In the genomic region with DNA sequence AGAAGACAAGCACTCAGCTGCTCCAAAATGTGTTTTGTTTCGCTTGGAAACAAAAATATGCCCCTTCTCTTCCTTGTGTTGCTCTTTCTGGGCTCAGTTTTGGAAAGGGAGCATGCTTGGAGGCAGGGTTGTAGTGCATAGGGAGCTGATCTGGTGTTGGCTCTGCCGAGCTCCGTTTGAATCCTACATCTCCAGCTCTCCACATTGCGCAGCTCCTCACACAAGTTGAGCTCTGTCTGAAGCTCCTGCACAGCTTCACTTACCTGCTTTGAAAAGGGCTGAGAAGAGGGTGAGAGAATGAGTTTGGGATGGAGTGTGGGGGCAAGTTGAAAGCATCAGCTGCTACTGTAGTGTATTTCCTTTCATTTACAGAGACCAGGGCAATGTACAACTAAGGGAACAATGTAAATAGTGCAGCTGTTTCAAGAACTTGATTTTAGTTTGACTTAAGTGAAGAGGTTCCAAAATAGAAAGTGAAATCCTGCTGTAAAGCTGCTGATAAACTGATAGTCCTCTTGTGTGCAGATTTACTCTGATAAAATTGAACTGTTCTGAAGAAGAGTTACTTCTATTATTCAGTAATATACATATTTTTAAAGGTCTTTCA, we compare ENCODE assay signal across 10 cellular contexts.
DNase-seq lines count a peak whose midpoint lies in the region; ATAC-seq, FAIRE-seq and TF ChIP-seq lines count a peak whose summit lies in the region.
"Had no signal": no experiment of that assay in that cellular context is flagged by ENCODE, and none has a peak within 500 bp of the region (broad histone marks: within the 10 kb centered on the region; RNA-seq: fewer than 3 reads in every experiment).

No MANE protein-coding gene starts in this region.

- H3K9ac ChIP-seq in IMR-90 (ENCODE audit: low read depth, low read length) (0 out of 2 replicates have a peak overlapping the region, but pooled peaks have one; percentile 13), mesendoderm (ENCODE audit: low read length) (no peak overlapping the region)

- H4K91ac ChIP-seq in IMR-90 (ENCODE audit: insufficient read depth, low read depth, low read length) = no peak overlapping the region

- H2BK15ac ChIP-seq in IMR-90 (ENCODE audit: low read depth, low read length) (no peak overlapping the region), mesendoderm (replicated peaks; ENCODE audit: low read depth) (no peak overlapping the region)

- no peaks in the 10 kb centered on the region for H3K27me3 ChIP-seq in IMR-90 (ENCODE audit: control insufficient read depth, insufficient read depth, low read length)
- H3K27me3 ChIP-seq in mesendoderm (ENCODE audit: insufficient read depth, low read length, poor library complexity) = no peaks in the 10 kb centered on the region
- no peaks in the 10 kb centered on the region for H3K27me3 ChIP-seq in heart right ventricle

- no peak for TF ChIP-seq RAD21 in IMR-90 (IDR thresholded peaks at IDR 0.05; ENCODE audit: low read length)

- CTCF ChIA-PET in IMR-90 (lab: Yijun Ruan, JAX) = interaction anchor here (0.9 kb wide), 1 partner anchor 47 kb away, joined by 4 read pairs; no protein-coding TSS in a partner anchor

- no peaks in the 10 kb centered on the region for H3K9me1 ChIP-seq in IMR-90 (ENCODE audit: insufficient read depth, low read length)

- no TSS peak for BruUV-seq in IMR-90 (replicated peaks; lab: Mats Ljungman, UMichigan)

- no peak for TF ChIP-seq POLR2A in GM18505 (IDR thresholded peaks at IDR 0.05; ENCODE audit: borderline replicate concordance, extremely low read depth, insufficient read depth, insufficient read length)
- no peak for TF ChIP-seq POLR2A in IMR-90 (IDR thresholded peaks at IDR 0.05; ENCODE audit: low read depth, low read length)

- H3K9me3 ChIP-seq in IMR-90 (ENCODE audit: control insufficient read depth, insufficient read depth, low read length) (no peaks in the 10 kb centered on the region), heart right ventricle (no peaks in the 10 kb centered on the region)

- no peak overlapping the region for H3K4me3 ChIP-seq in IMR-90 (ENCODE audit: insufficient read depth, low read depth, low read length)
- H3K4me3 ChIP-seq in mesendoderm (ENCODE audit: low read length) = no peak overlapping the region
- H3K4me3 ChIP-seq in heart right ventricle = no peak overlapping the region

- FAIRE-seq in RCC 7860 (lab: Jason Lieb, UNC) = no peak

- no peak overlapping the region for H4K5ac ChIP-seq in IMR-90 (ENCODE audit: low read depth, low read length)
- no peak overlapping the region for H4K5ac ChIP-seq in mesendoderm (ENCODE audit: low read length)

- H2AK5ac ChIP-seq in IMR-90 (ENCODE audit: low read depth, low read length) (no peak overlapping the region), mesendoderm (ENCODE audit: low read length) (no peak overlapping the region)

- dilution Hi-C loops in IMR-90 (cut with HindIII; ENCODE audit: low sequenced_read_pairs, unreplicated experiment) = no loop called here

- H3K79me2 ChIP-seq in mesendoderm (ENCODE audit: control insufficient read depth, insufficient read depth, low read length) = no peaks in the 10 kb centered on the region

- no peak overlapping the region for H2BK20ac ChIP-seq in IMR-90 (ENCODE audit: low read depth, low read length)

- H3K4me2 ChIP-seq in IMR-90 (ENCODE audit: low read depth, low read length) = peak overlapping the region; percentile 78
- no peak overlapping the region for H3K4me2 ChIP-seq in mesendoderm (ENCODE audit: low read length)

- H2AK9ac ChIP-seq in IMR-90 (replicated peaks; ENCODE audit: low read depth, low read length, poor library complexity) = no peak overlapping the region

- H3K4ac ChIP-seq in IMR-90 (ENCODE audit: low read depth, low read length) = no peak overlapping the region
- no peak overlapping the region for H3K4ac ChIP-seq in mesendoderm (ENCODE audit: low read depth, low read length)

- H2BK5ac ChIP-seq in IMR-90 (ENCODE audit: low read depth, low read length, poor library complexity, severe bottlenecking) (no peak overlapping the region), mesendoderm (ENCODE audit: low read length) (no peak overlapping the region)

- POLR2A ChIA-PET in IMR-90 (lab: Charles Lee; ENCODE audit: unreplicated experiment) = no interaction called here

- H3K79me1 ChIP-seq in IMR-90 (ENCODE audit: low read depth in 1 of 2, low read length in 2 of 2) = no peaks in the 10 kb centered on the region
- no peaks in the 10 kb centered on the region for H3K79me1 ChIP-seq in mesendoderm (ENCODE audit: low read length)

- H3K4me1 ChIP-seq in IMR-90 (ENCODE audit: control insufficient read depth, insufficient read depth, low read length) = peaks cover 4% of the 10 kb centered on the region; the same call in 1 of the 2 replicates
- peaks cover 4% of the 10 kb centered on the region for H3K4me1 ChIP-seq in mesendoderm (ENCODE audit: control insufficient read depth, low read depth, low read length)
- H3K4me1 ChIP-seq in heart right ventricle = peaks cover 0 to 13% (median 0%) of the 10 kb centered on the region in 9 donors

- no peak overlapping the region for H2AFZ ChIP-seq in IMR-90 (replicated peaks; ENCODE audit: low read length, poor library complexity)

- H3K23ac ChIP-seq in IMR-90 (ENCODE audit: low read depth, low read length) = 0 out of 2 replicates have a peak overlapping the region, but pooled peaks have one; percentile 51
- H3K23ac ChIP-seq in mesendoderm (ENCODE audit: low read length) = no peak overlapping the region

- H2BK120ac ChIP-seq in IMR-90 (ENCODE audit: low read depth, low read length) (no peak overlapping the region), mesendoderm (ENCODE audit: low read depth, low read length) (no peak overlapping the region)

- no peak overlapping the region for H3K27ac ChIP-seq in IMR-90 (ENCODE audit: insufficient read depth, low read length)
- no peak overlapping the region for H3K27ac ChIP-seq in mesendoderm (ENCODE audit: low read depth, low read length)
- H3K27ac ChIP-seq in heart right ventricle = no peak overlapping the region
- H3K27ac ChIP-seq: epithelial cell of prostate had no signal

- WGBS in IMR-90 (ENCODE audit: extremely low coverage in 2 of 2, insufficient read length in 1 of 2), 2 experiments = no CpG with 5 or more reads among the region's 4 CpGs
- WGBS in mesendoderm (ENCODE audit: extremely low coverage, insufficient coverage, low lambda C conversion rate) = no CpG with 5 or more reads among the region's 4 CpGs
- WGBS in heart right ventricle, 2 donors = 77% methylated on average over 4 of the region's 4 CpGs

- intact Hi-C loops in IMR-90 (cut with micrococcal nuclease) (loop anchor here (2.0 kb wide), 1 partner anchor 73 kb away; no protein-coding TSS in a partner anchor), heart right ventricle (cut with DNase I) (no loop called here)

- H3K36me3 ChIP-seq in IMR-90 (ENCODE audit: control insufficient read depth, insufficient read depth, low read length) = 0 out of 2 replicates have a peak, but pooled peaks cover 1% of the 10 kb centered on the region
- H3K36me3 ChIP-seq in mesendoderm (ENCODE audit: control insufficient read depth, insufficient read depth, low read length) = no peaks in the 10 kb centered on the region
- H3K36me3 ChIP-seq in heart right ventricle = peaks cover 0 to 27% (median 5%) of the 10 kb centered on the region in 9 donors

- TF ChIP-seq CTCF in IMR-90 (conservative IDR thresholded peaks at IDR 0.05; ENCODE audit: low read depth, low read length) (no peak), heart right ventricle (IDR thresholded peaks at IDR 0.05) (no peak)

- no peak overlapping the region for H3K14ac ChIP-seq in IMR-90 (replicated peaks; ENCODE audit: low read depth, low read length)

- peak; percentile 56 for ATAC-seq in GM18505 (IDR thresholded peaks at IDR 0.05; ENCODE audit: unreplicated experiment)
- peak; percentile 42 for ATAC-seq in GM21717 (IDR thresholded peaks at IDR 0.05; ENCODE audit: unreplicated experiment)
- peak; percentile 63 for ATAC-seq in IMR-90 (ENCODE audit: low read depth)
- ATAC-seq in heart right ventricle = no peak

- H3K18ac ChIP-seq in IMR-90 (ENCODE audit: low read depth, low read length) = no peak overlapping the region
- no peak overlapping the region for H3K18ac ChIP-seq in mesendoderm (ENCODE audit: low read length)

- H4K8ac ChIP-seq in IMR-90 (ENCODE audit: low read depth in 2 of 2, low read length in 2 of 2) (no peak overlapping the region; a peak in 1 of 4 replicates), mesendoderm (ENCODE audit: low read depth, low read length) (no peak overlapping the region)

- in situ Hi-C loops in IMR-90 (cut with MboI; ENCODE audit: low sequenced_read_pairs) = no loop called here

- no peaks in the 10 kb centered on the region for H4K20me1 ChIP-seq in IMR-90 (ENCODE audit: insufficient read depth, low read length)

- H3K56ac ChIP-seq in IMR-90 (ENCODE audit: extremely low read depth, insufficient read depth, low read length) (no peak overlapping the region), mesendoderm (ENCODE audit: low read length) (peak overlapping the region; percentile 10)

- DNase-seq in IMR-90 (peak; percentile 7), mesendoderm (no peak), heart right ventricle (no peak), RKO (ENCODE audit: low spot score) (no peak), RCC 7860 (ENCODE audit: low spot score) (no peak), COR-L47 (lab: John Stamatoyannopoulos, UW) (no peak)
- DNase-seq: activated gamma-delta T cell had no signal

TF ChIP-seq in IMR-90, 13 proteins besides CTCF, POLR2A, EP300 and RAD21 (continues in another document):
- TF ChIP-seq CHD1 (IDR thresholded peaks at IDR 0.05; ENCODE audit: low read depth, low read length) = no peak
- no peak for TF ChIP-seq SMC3 (IDR thresholded peaks at IDR 0.05; ENCODE audit: low read depth, low read length)
- no peak for TF ChIP-seq NFE2L2 (IDR thresholded peaks at IDR 0.05; ENCODE audit: low read depth, low read length)
- no peak for TF ChIP-seq RFX5 (IDR thresholded peaks at IDR 0.05; ENCODE audit: low read depth, low read length)
- TF ChIP-seq RCOR1 (IDR thresholded peaks at IDR 0.05; ENCODE audit: insufficient replicate concordance, low read length) = no peak
- TF ChIP-seq USF2 (IDR thresholded peaks at IDR 0.05; ENCODE audit: low read depth, low read length) = no peak
- no peak for TF ChIP-seq MXI1 (IDR thresholded peaks at IDR 0.05; ENCODE audit: borderline replicate concordance, low read depth, low read length)
- no peak for TF ChIP-seq MAFK (IDR thresholded peaks at IDR 0.05; ENCODE audit: low read depth, low read length)
- no peak for TF ChIP-seq CEBPB (IDR thresholded peaks at IDR 0.05; ENCODE audit: low read depth, low read length)
- no peak for TF ChIP-seq FOS (IDR thresholded peaks at IDR 0.05; ENCODE audit: low read depth, low read length)

Comparison
In these comparisons a context has a peak if more than half of its experiments do, and no peak if none do; other contexts are left out.
1. ATAC-seq: peak in GM18505 (single experiment), GM21717 (single experiment) and IMR-90 (single experiment); none in heart right ventricle (0 of 8).